ENCODE assay signal across 8 cellular contexts in genomic region chr2:136116111-136116812, GRCh38. TPM values are rescaled to one million over a fixed set of nuclear protein-coding genes. Genes with fewer than 3 reads are reported as not detected.
DNase-seq lines count a peak whose midpoint lies in the region; TF ChIP-seq lines count a peak whose summit lies in the region.

No MANE protein-coding gene starts in this region.

- peak; percentile 42 for DNase-seq in NCI-H82 (lab: John Stamatoyannopoulos, UW)
- no peak for DNase-seq in NCI-H82 treated with DMSO at 0.1 percent for 48 hours (lab: John Stamatoyannopoulos, UW; ENCODE audit: unreplicated experiment)
- peak; percentile 50 for DNase-seq in Karpas-422
- peak; percentile 73 to 77 for DNase-seq in activated CD4-positive, alpha-beta T cell treated with anti-CD3 and anti-CD28 coated beads, Interleukin-2, amount 50 U/mL, for 4 hours
- peak; percentile 39 for DNase-seq in endothelial cell (ENCODE audit: low spot score)
- DNase-seq in neural progenitor cell (ENCODE audit: low spot score) = peak; percentile 88
- peak; percentile 52 for DNase-seq in ureter (ENCODE audit: low spot score)
- no peak for DNase-seq in NCI-H2029 (lab: John Stamatoyannopoulos, UW)

- H3K27ac Mint-ChIP-seq in endothelial cell (ENCODE audit: unreplicated experiment) = peak overlapping the region; percentile 67
- peak overlapping the region; percentile 87 for H3K27ac Mint-ChIP-seq in neural progenitor cell

- H3K4me1 ChIP-seq in Karpas-422 (ENCODE audit: low read length) (peaks cover 41% of the 10 kb centered on the region), neural progenitor cell (peaks cover 43% of the 10 kb centered on the region)

- H3K9me3 Mint-ChIP-seq in endothelial cell (ENCODE audit: unreplicated experiment) (no peaks in the 10 kb centered on the region), neural progenitor cell (peaks cover 7% of the 10 kb centered on the region)

- H3K36me3 ChIP-seq in Karpas-422 (ENCODE audit: insufficient read depth, low read length) (no peaks in the 10 kb centered on the region), neural progenitor cell (no peaks in the 10 kb centered on the region)

- H3K27me3 ChIP-seq in Karpas-422 (ENCODE audit: low read length) = 0 out of 2 replicates have a peak, but pooled peaks cover 2% of the 10 kb centered on the region
- H3K27me3 ChIP-seq in neural progenitor cell = peaks cover 30% of the 10 kb centered on the region

- H3K36me3 Mint-ChIP-seq in endothelial cell (ENCODE audit: low read depth, unreplicated experiment) (peaks cover 30% of the 10 kb centered on the region), neural progenitor cell (peaks cover 33% of the 10 kb centered on the region)

- H3K4me3 Mint-ChIP-seq in endothelial cell (ENCODE audit: unreplicated experiment) (peak overlapping the region; percentile 95), neural progenitor cell (peak overlapping the region; percentile 99)

- peak overlapping the region; percentile 82 for H3K4me2 ChIP-seq in Karpas-422 (ENCODE audit: low read depth, low read length, poor library complexity, severe bottlenecking)
- peak overlapping the region; percentile 100 for H3K4me2 ChIP-seq in neural progenitor cell

- H3K27ac ChIP-seq in Karpas-422 (ENCODE audit: low read length) = no peak overlapping the region
- no peak overlapping the region for H3K27ac ChIP-seq in neural progenitor cell

- H3K4me1 Mint-ChIP-seq in endothelial cell (ENCODE audit: unreplicated experiment) (peaks cover 45% of the 10 kb centered on the region), neural progenitor cell (peaks cover 68% of the 10 kb centered on the region)

- no peaks in the 10 kb centered on the region for H3K9me2 ChIP-seq in Karpas-422 (replicated peaks; ENCODE audit: insufficient read depth, low read length)

- H3K27me3 Mint-ChIP-seq in endothelial cell (ENCODE audit: unreplicated experiment) (peaks cover 11% of the 10 kb centered on the region), neural progenitor cell (ENCODE audit: insufficient read depth, low read depth) (peaks cover 13% of the 10 kb centered on the region)

- H3K9ac ChIP-seq in Karpas-422 (ENCODE audit: low read length) = no peak overlapping the region
- H3K9ac ChIP-seq in neural progenitor cell = no peak overlapping the region

- no peaks in the 10 kb centered on the region; the same call in 1 of the 2 replicates for H4K20me1 ChIP-seq in Karpas-422 (ENCODE audit: insufficient read depth, low read depth, low read length)
- peaks cover 32% of the 10 kb centered on the region for H4K20me1 ChIP-seq in neural progenitor cell (ENCODE audit: low read depth)

- TF ChIP-seq CTCF in endothelial cell (IDR thresholded peaks at IDR 0.05; ENCODE audit: unreplicated experiment) = no peak
- no peak for TF ChIP-seq CTCF in neural progenitor cell (IDR thresholded peaks at IDR 0.05)

- H3K9me3 ChIP-seq in Karpas-422 (ENCODE audit: low read length) (no peaks in the 10 kb centered on the region), neural progenitor cell (ENCODE audit: low read depth) (no peaks in the 10 kb centered on the region)

- H3K4me3 ChIP-seq in Karpas-422 (ENCODE audit: low read length) (peak overlapping the region; percentile 54), neural progenitor cell (peak overlapping the region; percentile 70)

- peaks cover 50% of the 10 kb centered on the region for H3F3A ChIP-seq in neural progenitor cell (ENCODE audit: low read depth)

- H2AFZ ChIP-seq in Karpas-422 (ENCODE audit: low read length) (no peak overlapping the region), neural progenitor cell (replicated peaks) (no peak overlapping the region)

- H3K79me2 ChIP-seq in Karpas-422 (ENCODE audit: low read length) (no peaks in the 10 kb centered on the region), neural progenitor cell (ENCODE audit: low read depth) (peaks cover 11% of the 10 kb centered on the region)

RNA-seq across cellular contexts. Expression of gene CXCR4, which starts 1.7 kb away (rescaled TPM):
- total RNA-seq in Karpas-422 (2014; rRNA removed; shearing (Covaris generic); ENCODE audit: low replicate concordance) = 0.97 and 2.1 TPM in 2 replicates
- 255 TPM for total RNA-seq in endothelial cell (ENCODE audit: unreplicated experiment)
- total RNA-seq in neural progenitor cell (ENCODE audit: low replicate concordance) = 31.0 and 32.6 TPM in 2 replicates
- 23.2 TPM for total RNA-seq in ureter

Comparison
In these comparisons a context has a peak if more than half of its experiments do, and no peak if none do; other contexts are left out.
1. DNase-seq: peak in NCI-H82 (single experiment), Karpas-422 (single experiment), activated CD4-positive, alpha-beta T cell treated with anti-CD3 and anti-CD28 coated beads, Interleukin-2, amount 50 U/mL, for 4 hours (2 of 2), endothelial cell (single experiment), neural progenitor cell (single experiment) and ureter (single experiment); none in NCI-H82 treated with DMSO at 0.1 percent for 48 hours (single experiment) and NCI-H2029 (single experiment).